ENCODE assay signal across 10 cellular contexts in genomic region chrX:104168127-104168526, GRCh38. TPM values are rescaled to one million over a fixed set of nuclear protein-coding genes. Genes with fewer than 3 reads are reported as not detected.
A peak's percentile ranks its signal among the peaks of the same experiment; 100 is the strongest.
DNase-seq lines count a peak whose midpoint lies in the region; ATAC-seq and TF ChIP-seq lines count a peak whose summit lies in the region.
"Had no signal": no experiment of that assay in that cellular context is flagged by ENCODE, and none has a peak within 500 bp of the region (broad histone marks: within the 10 kb centered on the region; RNA-seq: fewer than 3 reads in every experiment).

No MANE protein-coding gene starts in this region.

- H3K36me3 Mint-ChIP-seq in endothelial cell (ENCODE audit: low read depth, unreplicated experiment) = peaks cover 9% of the 10 kb centered on the region

- H2AFZ ChIP-seq in OCI-LY3 (ENCODE audit: low read depth, low read length) (no peak overlapping the region), parathyroid adenoma (no peak overlapping the region)

- H3K4me3 Mint-ChIP-seq in endothelial cell (ENCODE audit: unreplicated experiment) = peak overlapping the region; percentile 89

- peaks cover 21% of the 10 kb centered on the region for H3K4me1 ChIP-seq in OCI-LY3 (ENCODE audit: low read length)
- peaks cover 3% of the 10 kb centered on the region for H3K4me1 ChIP-seq in parathyroid adenoma

- 0 out of 2 replicates have a peak, but pooled peaks cover 5% of the 10 kb centered on the region for H4K20me1 ChIP-seq in OCI-LY3 (ENCODE audit: insufficient read depth, low read length)

- intact Hi-C loops in lower leg skin (cut with DNase I; ENCODE audit: low total_unique reads) = no loop called here

- DNase-seq in GM12865 (ENCODE audit: low read depth) = no peak
- no peak for DNase-seq in endothelial cell (ENCODE audit: low spot score)
- DNase-seq in KBM-7 = no peak
- no peak for DNase-seq in lower leg skin (ENCODE audit: low spot score in 2 of 2)
- DNase-seq: activated CD4-positive, CD25-positive, alpha-beta regulatory T cell; cortex of kidney; NCI-H446 treated with DMSO at 0.1 percent for 48 hours had no signal

- no peaks in the 10 kb centered on the region for H3K27me3 ChIP-seq in OCI-LY3 (ENCODE audit: low read depth, low read length)
- no peaks in the 10 kb centered on the region for H3K27me3 ChIP-seq in parathyroid adenoma (ENCODE audit: control insufficient read depth, insufficient read depth, low read length)

- H3K4me3 ChIP-seq in GM12865 (ENCODE audit: low read depth, low read length) = peak overlapping the region; percentile 83; the same call in 1 of the 2 replicates
- H3K4me3 ChIP-seq in OCI-LY3 (ENCODE audit: low read length) = 0 out of 2 replicates have a peak overlapping the region, but pooled peaks have one; percentile 90
- peak overlapping the region; percentile 66 for H3K4me3 ChIP-seq in parathyroid adenoma (ENCODE audit: low read depth, low read length)
- H3K4me3 ChIP-seq in lower leg skin (ENCODE audit: low read depth, poor library complexity, severe bottlenecking) = no peak overlapping the region

- TF ChIP-seq CTCF in GM12865 (IDR thresholded peaks at IDR 0.05; ENCODE audit: insufficient read depth, low read depth, low read length, missing control alignments) = no peak
- no peak for TF ChIP-seq CTCF in OCI-LY3 (IDR thresholded peaks at IDR 0.05; ENCODE audit: low read depth, low read length)
- TF ChIP-seq CTCF in endothelial cell (IDR thresholded peaks at IDR 0.05; ENCODE audit: unreplicated experiment) = no peak
- TF ChIP-seq CTCF in parathyroid adenoma (IDR thresholded peaks at IDR 0.05) = no peak
- no peak for TF ChIP-seq CTCF in lower leg skin (IDR thresholded peaks at IDR 0.05)

- peaks cover 15% of the 10 kb centered on the region for H3K4me1 Mint-ChIP-seq in endothelial cell (ENCODE audit: unreplicated experiment)

- peak overlapping the region; percentile 90 for H3K4me2 ChIP-seq in OCI-LY3 (ENCODE audit: low read length)
- H3K4me2 ChIP-seq in parathyroid adenoma (ENCODE audit: low read length) = peak overlapping the region; percentile 66

- H3K79me2 ChIP-seq in OCI-LY3 (ENCODE audit: low read length) = peaks cover 54% of the 10 kb centered on the region
- H3K79me2 ChIP-seq in parathyroid adenoma = peaks cover 2% of the 10 kb centered on the region

- no peak for ATAC-seq in HG03571 (IDR thresholded peaks at IDR 0.05; ENCODE audit: unreplicated experiment)

- H3K9me3 ChIP-seq in OCI-LY3 (ENCODE audit: insufficient read depth, low read length) (no peaks in the 10 kb centered on the region), parathyroid adenoma (ENCODE audit: control insufficient read depth, low read length) (no peaks in the 10 kb centered on the region)

- no peak overlapping the region for H3K9ac ChIP-seq in OCI-LY3 (ENCODE audit: low read length)
- no peak overlapping the region for H3K9ac ChIP-seq in parathyroid adenoma

- TF ChIP-seq POLR2A in lower leg skin (IDR thresholded peaks at IDR 0.05) = no peak

- no peaks in the 10 kb centered on the region for H3K9me3 Mint-ChIP-seq in endothelial cell (ENCODE audit: unreplicated experiment)

- no peak overlapping the region for H3K27ac Mint-ChIP-seq in endothelial cell (ENCODE audit: unreplicated experiment)

- H3K36me3 ChIP-seq in OCI-LY3 (replicated peaks; ENCODE audit: low read depth, low read length) (peaks cover 3% of the 10 kb centered on the region), parathyroid adenoma (ENCODE audit: control insufficient read depth, insufficient read depth, low read length) (no peaks in the 10 kb centered on the region)

- in situ Hi-C loops in KBM-7 (cut with MboI; ENCODE audit: low pct_unique_long_range_greater_than_20kb, low sequenced_read_pairs) = no loop called here

- WGBS in lower leg skin, 2 donors = 15 to 24% methylated on average over 1 of the region's 1 CpG

- H3K27ac ChIP-seq in OCI-LY3 (ENCODE audit: low read length) = no peak overlapping the region
- H3K27ac ChIP-seq in parathyroid adenoma = no peak overlapping the region

- H3K27me3 Mint-ChIP-seq in endothelial cell (ENCODE audit: unreplicated experiment) = peaks cover 5% of the 10 kb centered on the region

RNA-seq across cellular contexts. Expression of gene FAM199X, which starts 1.9 kb away (rescaled TPM):
- total RNA-seq in endothelial cell (ENCODE audit: unreplicated experiment) (23.2 TPM), lower leg skin (10 to 100 TPM; 11.5 to 14.7 (median 14.6) TPM)

RNA-seq across cellular contexts. Expression of gene SLC25A53, which starts 11.3 kb away (rescaled TPM):
- total RNA-seq in endothelial cell (ENCODE audit: unreplicated experiment) (4.4 TPM), lower leg skin (1 to 10 TPM; 3.7 to 7.5 (median 5.9) TPM)

RNA-seq across cellular contexts. Expression of gene ZCCHC18, which starts 55.8 kb away (rescaled TPM):
- total RNA-seq in endothelial cell (ENCODE audit: unreplicated experiment) = 3.6 TPM
- under 1 TPM in 3 of 4 donors, not detected in 1; 0.16 to 0.51 (median 0.42) TPM for total RNA-seq in lower leg skin
